ENCODE assay signal across 23 cellular contexts in genomic region chr6:47917202-47917601, GRCh38.
A peak's percentile ranks its signal among the peaks of the same experiment; 100 is the strongest.
DNase-seq lines count a peak whose midpoint lies in the region; ATAC-seq, FAIRE-seq and TF ChIP-seq lines count a peak whose summit lies in the region.
"Had no signal": no experiment of that assay in that cellular context is flagged by ENCODE, and none has a peak within 500 bp of the region (broad histone marks: within the 10 kb centered on the region; RNA-seq: fewer than 3 reads in every experiment).

No MANE protein-coding gene starts in this region.

- intact Hi-C loops in HepG2 (cut with micrococcal nuclease; ENCODE audit: unreplicated experiment): no loop called here
- intact Hi-C loops in right lobe of liver (cut with DNase I): no loop called here
- intact Hi-C loops in right cardiac atrium (cut with DNase I): no loop called here

- no peak overlapping the region for H3K4ac ChIP-seq in H1 (replicated peaks; ENCODE audit: insufficient read length, low read depth, low read length)

- H3K18ac ChIP-seq in H1 (ENCODE audit: extremely low read depth, low read length): no peak overlapping the region

- 91% methylated on average over 3 of the region's 3 CpGs for WGBS in HepG2 (ENCODE audit: low lambda C conversion rate)
- WGBS in right lobe of liver (ENCODE audit: insufficient coverage, low coverage, low lambda C conversion rate, missing lambda C conversion rate): 39% methylated on average over 3 of the region's 3 CpGs
- 91% methylated on average over 3 of the region's 3 CpGs; no CpG with 5 or more reads in 1 of the 2 experiments for WGBS in H1 (ENCODE audit: extremely low coverage in 1 of 2, insufficient coverage in 1 of 2, insufficient read length in 1 of 2, insufficient replicate concordance in 2 of 2, low coverage in 1 of 2, low lambda C conversion rate in 2 of 2, missing lambda C conversion rate in 1 of 2), 2 experiments
- WGBS in right cardiac atrium: 88% methylated on average over 3 of the region's 3 CpGs

- TF ChIP-seq RAD21 in HepG2 (CRISPR knock-in tag; IDR thresholded peaks at IDR 0.05): no peak
- TF ChIP-seq RAD21 in H1 (IDR thresholded peaks at IDR 0.05 in 1 of 2, conservative IDR thresholded peaks at IDR 0.05 in 1 of 2; ENCODE audit: low read depth in 2 of 2, low read length in 2 of 2): no peak

- no peak overlapping the region for H2BK12ac ChIP-seq in H1 (ENCODE audit: low read depth, low read length)

- H2AFZ ChIP-seq in HepG2 (ENCODE audit: low read length) (no peak overlapping the region), H1 (ENCODE audit: low read length) (no peak overlapping the region)
- H2AFZ ChIP-seq: GM23248 had no signal

- ATAC-seq in HepG2 (no peak), right lobe of liver (no peak), right cardiac atrium (no peak), HG02938 (IDR thresholded peaks at IDR 0.05; ENCODE audit: unreplicated experiment) (no peak)

- no peak overlapping the region for H4K5ac ChIP-seq in H1 (ENCODE audit: insufficient read length, low read depth, low read length)

- DNase-seq in HepG2 (ENCODE audit: low spot score) (no peak), right lobe of liver (no peak), SK-MEL-5 (ENCODE audit: low read depth, low spot score) (peak; percentile 80), H1 (ENCODE audit: low read depth in 1 of 2, low spot score in 2 of 2) (no peak), right cardiac atrium (no peak), GM13977 (ENCODE audit: low spot score) (no peak)
- DNase-seq: ACHN; AML-193; BE2C; Calu3; CD4-positive, alpha-beta T cell; CD8-positive, alpha-beta memory T cell; COR-L47; DMS53; DMS79 treated with DMSO at 0.1 percent for 48 hours; GF-D8; GM23248 had no signal

- POLR2A ChIA-PET in HepG2 (lab: Yijun Ruan, JAX) (no interaction called here), H1 (lab: Charles Lee; ENCODE audit: partially characterized antibody) (no interaction called here)

- no peak overlapping the region for H3K27ac ChIP-seq in HepG2 (ENCODE audit: extremely low read length, insufficient read depth, low read length)
- no peak overlapping the region for H3K27ac ChIP-seq in right lobe of liver
- no peak overlapping the region for H3K27ac ChIP-seq in H1 (ENCODE audit: low read depth, low read length)
- no peak overlapping the region for H3K27ac ChIP-seq in right cardiac atrium (ENCODE audit: low read length)
- H3K27ac ChIP-seq: 22Rv1; BLaER1 treated with 17β-estradiol and CSF1 and Interleukin-3, amounts not matched to agents 10 nM and 100 nM; GM23248 had no signal

- H2BK15ac ChIP-seq in H1 (ENCODE audit: low read length): no peak overlapping the region

- H2BK120ac ChIP-seq in H1 (replicated peaks; ENCODE audit: low read depth, low read length): no peak overlapping the region

- H4K91ac ChIP-seq in H1 (replicated peaks; ENCODE audit: insufficient read length, low read length): no peak overlapping the region

- no peaks in the 10 kb centered on the region for H3K79me2 ChIP-seq in HepG2 (ENCODE audit: insufficient read depth, low read length)
- H3K79me2 ChIP-seq in H1 (ENCODE audit: control insufficient read depth in 1 of 2, insufficient read depth in 2 of 2, low read length in 2 of 2): no peaks in the 10 kb centered on the region

- no peak overlapping the region for H2BK5ac ChIP-seq in H1 (ENCODE audit: low read depth, low read length)

- no peak overlapping the region for H3K23ac ChIP-seq in H1 (ENCODE audit: insufficient read length)

- H3K9ac ChIP-seq in HepG2 (ENCODE audit: insufficient read depth, low read depth, low read length): no peak overlapping the region
- H3K9ac ChIP-seq in H1 (replicated peaks in 1 of 4; ENCODE audit: extremely low read depth in 1 of 4, low read depth in 3 of 4, low read length in 3 of 4): no peak overlapping the region
- H3K9ac ChIP-seq: BLaER1 treated with 17β-estradiol and CSF1 and Interleukin-3, amounts not matched to agents 10 nM and 100 nM; GM23248 had no signal

- TF ChIP-seq CTCF in HepG2 (CRISPR knock-in tag; IDR thresholded peaks at IDR 0.05) (no peak), right lobe of liver (IDR thresholded peaks at IDR 0.05) (no peak), H1 (IDR thresholded peaks at IDR 0.05; ENCODE audit: control extremely low read depth in 1 of 3, insufficient read depth in 1 of 3, low read depth in 1 of 3, low read length in 3 of 3) (no peak), GM13977 (IDR thresholded peaks at IDR 0.05; ENCODE audit: extremely low read depth, insufficient read depth, missing control alignments) (no peak)

- H3K79me1 ChIP-seq in H1 (ENCODE audit: low read depth, low read length): no peaks in the 10 kb centered on the region

- H3K27me3 ChIP-seq in HepG2 (ENCODE audit: control insufficient read depth in 1 of 2, insufficient read depth in 2 of 2, low read length in 2 of 2) (no peaks in the 10 kb centered on the region), right lobe of liver (no peaks in the 10 kb centered on the region), H1 (replicated peaks in 1 of 4; ENCODE audit: control insufficient read depth in 3 of 4, extremely low read depth in 1 of 4, insufficient read depth in 3 of 4, low read length in 3 of 4) (no peaks in the 10 kb centered on the region), right cardiac atrium (ENCODE audit: control insufficient read depth, insufficient read depth) (no peaks in the 10 kb centered on the region)
- H3K27me3 ChIP-seq: BE2C; BLaER1 treated with 17β-estradiol and CSF1 and Interleukin-3, amounts not matched to agents 10 nM and 100 nM had no signal

- H3K56ac ChIP-seq in H1 (replicated peaks; ENCODE audit: insufficient read length, low read depth, low read length): no peak overlapping the region

- H3K4me1 ChIP-seq in HepG2 (ENCODE audit: insufficient read depth, low read length): no peaks in the 10 kb centered on the region
- H3K4me1 ChIP-seq in right lobe of liver: no peaks in the 10 kb centered on the region
- peaks cover 0 to 3% (median 2%) of the 10 kb centered on the region in 4 experiments; a peak in 2 of 7 replicates for H3K4me1 ChIP-seq in H1 (replicated peaks in 1 of 4; ENCODE audit: control insufficient read depth in 3 of 4, insufficient read depth in 4 of 4, low read length in 3 of 4)
- H3K4me1 ChIP-seq in right cardiac atrium (ENCODE audit: control insufficient read depth, insufficient read depth, low read length): no peaks in the 10 kb centered on the region
- H3K4me1 ChIP-seq: BE2C; BLaER1 treated with 17β-estradiol and CSF1 and Interleukin-3, amounts not matched to agents 10 nM and 100 nM; HAP-1 had no signal

- FAIRE-seq in HepG2 (lab: Jason Lieb, UNC): no peak
- FAIRE-seq in H1 (lab: Jason Lieb, UNC): no peak
- FAIRE-seq: GM12892, GM19239 had no signal

- H3K36me3 ChIP-seq in HepG2 (replicated peaks in 1 of 2; ENCODE audit: control insufficient read depth in 1 of 2, insufficient read depth in 2 of 2, low read length in 2 of 2): peaks cover 0 to 17% of the 10 kb centered on the region in 2 experiments; a peak in 2 of 5 replicates
- no peaks in the 10 kb centered on the region for H3K36me3 ChIP-seq in right lobe of liver
- no peaks in the 10 kb centered on the region for H3K36me3 ChIP-seq in H1 (ENCODE audit: control insufficient read depth in 2 of 4, insufficient read depth in 4 of 4, low read length in 3 of 4)
- H3K36me3 ChIP-seq: BE2C; BLaER1 treated with 17β-estradiol and CSF1 and Interleukin-3, amounts not matched to agents 10 nM and 100 nM; HAP-1 had no signal

- no peak overlapping the region for H3K14ac ChIP-seq in H1 (ENCODE audit: insufficient read length)

- no TSS peak for BruUV-seq in HepG2 (replicated peaks; lab: Mats Ljungman, UMichigan)

- H3K9me3 ChIP-seq in HepG2 (ENCODE audit: low read length): no peaks in the 10 kb centered on the region
- H3K9me3 ChIP-seq in right lobe of liver: no peaks in the 10 kb centered on the region
- H3K9me3 ChIP-seq in H1 (ENCODE audit: insufficient read depth in 2 of 2, low read depth in 1 of 2, low read length in 1 of 2): no peaks in the 10 kb centered on the region
- H3K9me3 ChIP-seq in right cardiac atrium (ENCODE audit: control insufficient read depth, low read length): no peaks in the 10 kb centered on the region
- H3K9me3 ChIP-seq: BE2C; BLaER1 treated with 17β-estradiol and CSF1 and Interleukin-3, amounts not matched to agents 10 nM and 100 nM; HAP-1 had no signal

- no peak overlapping the region for H3K4me3 ChIP-seq in HepG2 (replicated peaks in 1 of 3; ENCODE audit: insufficient read depth in 1 of 3, low read depth in 2 of 3, low read length in 3 of 3)
- H3K4me3 ChIP-seq in right lobe of liver: no peak overlapping the region
- no peak overlapping the region for H3K4me3 ChIP-seq in H1 (ENCODE audit: extremely low read depth in 1 of 4, insufficient read depth in 2 of 4, low read depth in 3 of 4, low read length in 4 of 4)
- no peak overlapping the region for H3K4me3 ChIP-seq in right cardiac atrium (ENCODE audit: low read length)
- H3K4me3 ChIP-seq: BLaER1 treated with 17β-estradiol and CSF1 and Interleukin-3, amounts not matched to agents 10 nM and 100 nM; GM23248; HAP-1 had no signal

- CTCF ChIA-PET in HepG2 (lab: Yijun Ruan, JAX; ENCODE audit: low intra/inter-chr PET ratio, low total read pairs) (no interaction called here), H1 (lab: Charles Lee; ENCODE audit: partially characterized antibody) (no interaction called here)

- no peak for TF ChIP-seq EP300 in HepG2 (IDR thresholded peaks at IDR 0.05; ENCODE audit: low read depth in 2 of 2, low read length in 2 of 2)
- no peak for TF ChIP-seq EP300 in HepG2 (CRISPR knock-in tag; IDR thresholded peaks at IDR 0.05; ENCODE audit: borderline replicate concordance)
- TF ChIP-seq EP300 in H1 (IDR thresholded peaks at IDR 0.05; ENCODE audit: borderline replicate concordance in 1 of 2, low read depth in 2 of 2, low read length in 2 of 2): no peak

- H3K4me2 ChIP-seq in HepG2 (ENCODE audit: low read depth, low read length): no peak overlapping the region
- no peak overlapping the region for H3K4me2 ChIP-seq in H1 (ENCODE audit: insufficient read depth in 1 of 2, low read depth in 2 of 2, low read length in 2 of 2)
- H3K4me2 ChIP-seq: BLaER1 treated with 17β-estradiol and CSF1 and Interleukin-3, amounts not matched to agents 10 nM and 100 nM had no signal

- H2AK5ac ChIP-seq in H1 (ENCODE audit: low read depth, low read length): no peak overlapping the region

- no peak overlapping the region for H2BK20ac ChIP-seq in H1 (ENCODE audit: low read length)

- in situ Hi-C loops in HepG2 (cut with HindIII; ENCODE audit: extremely low pct_ligation_motif_present, low pct_unique_long_range_greater_than_20kb) (no loop called here), SK-MEL-5 (cut with HindIII; ENCODE audit: low pct_unique_long_range_greater_than_20kb, low sequenced_read_pairs) (no loop called here), GM13977 (cut with MboI; ENCODE audit: low pct_unique_long_range_greater_than_20kb, low sequenced_read_pairs, unreplicated experiment) (no loop called here)

- no peaks in the 10 kb centered on the region for H4K20me1 ChIP-seq in HepG2 (ENCODE audit: insufficient read depth, low read length)
- no peaks in the 10 kb centered on the region for H4K20me1 ChIP-seq in H1 (replicated peaks in 1 of 2; ENCODE audit: control insufficient read depth in 1 of 2, insufficient read depth in 2 of 2, low read length in 2 of 2)
- H4K20me1 ChIP-seq: BLaER1 treated with 17β-estradiol and CSF1 and Interleukin-3, amounts not matched to agents 10 nM and 100 nM had no signal

- no peak for TF ChIP-seq POLR2A in HepG2 (IDR thresholded peaks at IDR 0.05; ENCODE audit: insufficient read depth in 1 of 2, low read depth in 2 of 2, low read length in 2 of 2)
- no peak for TF ChIP-seq POLR2A in right lobe of liver (IDR thresholded peaks at IDR 0.05)
- TF ChIP-seq POLR2A in H1 (IDR thresholded peaks at IDR 0.05; ENCODE audit: control extremely low read depth in 1 of 2, low read depth in 2 of 2, low read length in 2 of 2): no peak

- no peaks in the 10 kb centered on the region for H3K23me2 ChIP-seq in H1 (ENCODE audit: low read depth, low read length)

- H4K8ac ChIP-seq in H1 (ENCODE audit: extremely low read depth, insufficient read depth, low read length): no peak overlapping the region

Comparison
In these comparisons a context has a peak if more than half of its experiments do, and no peak if none do; other contexts are left out.
1. Of the 41 proteins assayed by ChIP-seq in both HepG2 and H1: peak only in HepG2: none; only in H1: none; in both: MAFK; in neither: 40.